21 cellular contexts compared by ENCODE assay signal in the genomic region with DNA sequence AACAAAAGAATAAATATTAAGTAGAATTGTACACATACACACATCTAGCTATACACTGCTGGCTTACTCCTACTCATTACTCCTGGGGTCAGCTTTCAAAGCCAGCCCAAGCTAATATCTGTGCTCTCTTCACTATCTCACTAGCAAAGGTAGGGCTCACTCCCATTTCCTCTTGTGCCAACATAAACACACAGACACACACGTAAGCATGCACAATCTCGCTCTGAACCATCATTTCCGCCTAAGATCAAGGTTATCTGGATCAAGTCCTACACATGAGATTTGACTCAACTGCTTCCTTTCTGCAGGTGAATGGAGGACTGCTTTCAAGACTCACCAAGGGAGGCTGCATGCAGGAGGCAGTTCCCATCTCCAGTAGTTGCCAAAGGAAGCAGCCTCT. TPM values are rescaled to one million over a fixed set of nuclear protein-coding genes. Genes with fewer than 3 reads are reported as not detected.
A peak's percentile ranks its signal among the peaks of the same experiment; 100 is the strongest.
DNase-seq lines count a peak whose midpoint lies in the region; ATAC-seq, FAIRE-seq and TF ChIP-seq lines count a peak whose summit lies in the region.
"Had no signal": no experiment of that assay in that cellular context is flagged by ENCODE, and none has a peak within 500 bp of the region (broad histone marks: within the 10 kb centered on the region; RNA-seq: fewer than 3 reads in every experiment).

No MANE protein-coding gene starts in this region.

- DNase-seq in activated naive CD4-positive, alpha-beta T cell treated with anti-CD3 and anti-CD28 coated beads for 36 hours = peak; percentile 12
- no peak for DNase-seq in activated naive CD4-positive, alpha-beta T cell treated with anti-CD3 and anti-CD28 coated beads, Interleukin-2, amount 50 U/mL, for 16 hours
- DNase-seq in NCI-H226 = peak; percentile 11
- DNase-seq in bronchial epithelial cell (ENCODE audit: low read depth) = peak; percentile 70
- no peak for DNase-seq in nephron progenitor cell
- no peak for DNase-seq in dorsolateral prefrontal cortex
- no peak for DNase-seq in amygdala (lab: John Stamatoyannopoulos, UW)
- DNase-seq: Caco-2, DMS153, EL, NCI-H1436, NCI-H2029, NCI-H2171, NCI-H82, PC-3 had no signal

- no peak for FAIRE-seq in bronchial epithelial cell (lab: Jason Lieb, UNC)
- FAIRE-seq: A549, H1, K562 had no signal

- intact Hi-C loops in activated naive CD4-positive, alpha-beta T cell treated with anti-CD3 and anti-CD28 coated beads for 36 hours (cut with micrococcal nuclease) = no loop called here
- intact Hi-C loops in dorsolateral prefrontal cortex (cut with DNase I) = loop anchor here (10.0 kb wide), 1 partner anchor 219 kb away; no protein-coding TSS in a partner anchor

- H3K27ac ChIP-seq in dorsolateral prefrontal cortex = peak overlapping the region in 12 of 59 donors; percentile 0 to 84 (median 16)
- H3K27ac ChIP-seq: A549, C4-2B, RWPE1 had no signal

- H3K27ac Mint-ChIP-seq in activated naive CD4-positive, alpha-beta T cell treated with anti-CD3 and anti-CD28 coated beads for 36 hours = no peak overlapping the region
- peak overlapping the region; percentile 77 for H3K27ac Mint-ChIP-seq in nephron progenitor cell

- CTCF ChIA-PET in activated naive CD4-positive, alpha-beta T cell treated with anti-CD3 and anti-CD28 coated beads for 36 hours (lab: Charles Lee) = interaction anchor here (1.0 to 1.3 kb wide), 3 partner anchors 45 to 221 kb away, joined by 3 to 6 read pairs (median 3); a partner anchor contains a TSS

- H3K4me3 Mint-ChIP-seq in activated naive CD4-positive, alpha-beta T cell treated with anti-CD3 and anti-CD28 coated beads for 36 hours = no peak overlapping the region
- no peak overlapping the region for H3K4me3 Mint-ChIP-seq in nephron progenitor cell

- ATAC-seq in HG03108 (IDR thresholded peaks at IDR 0.05; ENCODE audit: unreplicated experiment) = no peak
- ATAC-seq: A549, K562, PC-3 had no signal

- H3K36me3 ChIP-seq in bronchial epithelial cell (ENCODE audit: control insufficient read depth, insufficient read depth, low read length) = peaks cover 15% of the 10 kb centered on the region

- H3K27me3 ChIP-seq in bronchial epithelial cell (ENCODE audit: control insufficient read depth, insufficient read depth, low read length) (no peaks in the 10 kb centered on the region), dorsolateral prefrontal cortex (no peaks in the 10 kb centered on the region)

- H3K9me3 Mint-ChIP-seq in activated naive CD4-positive, alpha-beta T cell treated with anti-CD3 and anti-CD28 coated beads for 36 hours = no peaks in the 10 kb centered on the region
- H3K9me3 Mint-ChIP-seq in nephron progenitor cell = peaks cover 4% of the 10 kb centered on the region

- H3K36me3 Mint-ChIP-seq in activated naive CD4-positive, alpha-beta T cell treated with anti-CD3 and anti-CD28 coated beads for 36 hours (ENCODE audit: low read depth) = peaks cover 25% of the 10 kb centered on the region
- H3K36me3 Mint-ChIP-seq in nephron progenitor cell (ENCODE audit: low read depth) = peaks cover 53% of the 10 kb centered on the region

- no peak for TF ChIP-seq CTCF in bronchial epithelial cell (IDR thresholded peaks at IDR 0.05; ENCODE audit: insufficient read depth, low read length, severe bottlenecking)
- TF ChIP-seq CTCF in nephron progenitor cell (IDR thresholded peaks at IDR 0.05) = no peak
- no peak for TF ChIP-seq CTCF in dorsolateral prefrontal cortex (IDR thresholded peaks at IDR 0.05 in 54 of 56, conservative IDR thresholded peaks at IDR 0.05 in 2 of 56; ENCODE audit: low read depth in 1 of 56, partially characterized antibody in 56 of 56)

- no peaks in the 10 kb centered on the region for H3K27me3 Mint-ChIP-seq in activated naive CD4-positive, alpha-beta T cell treated with anti-CD3 and anti-CD28 coated beads for 36 hours (ENCODE audit: low read depth)
- no peaks in the 10 kb centered on the region for H3K27me3 Mint-ChIP-seq in nephron progenitor cell (ENCODE audit: low read depth, poor library complexity)

- H3K4me1 Mint-ChIP-seq in activated naive CD4-positive, alpha-beta T cell treated with anti-CD3 and anti-CD28 coated beads for 36 hours (ENCODE audit: low read depth) = peaks cover 12% of the 10 kb centered on the region
- no peaks in the 10 kb centered on the region for H3K4me1 Mint-ChIP-seq in nephron progenitor cell

- H3K4me3 ChIP-seq in bronchial epithelial cell (ENCODE audit: low read depth, low read length) (no peak overlapping the region), dorsolateral prefrontal cortex (no peak overlapping the region)
- H3K4me3 ChIP-seq: A549, K562 had no signal

RNA-seq across cellular contexts. Expression of a gene that starts 28.8 kb away (rescaled TPM):
- under 1 TPM; 0.69 to 0.72 TPM for total RNA-seq in activated naive CD4-positive, alpha-beta T cell treated with anti-CD3 and anti-CD28 coated beads for 36 hours
- total RNA-seq in bronchial epithelial cell = 1.1 and 2.0 TPM in 2 replicates
- 10 to 100 TPM in 106 of 120 experiments, 1 to 10 TPM in 14; 5.4 to 32.3 (median 13.3) TPM for total RNA-seq in dorsolateral prefrontal cortex

RNA-seq across cellular contexts. Expression of a gene that starts 37.8 kb away (rescaled TPM):
- total RNA-seq in activated naive CD4-positive, alpha-beta T cell treated with anti-CD3 and anti-CD28 coated beads for 36 hours = 10 to 100 TPM; 47.3 to 48.5 TPM
- 7.4 and 10.4 TPM in 2 replicates for total RNA-seq in bronchial epithelial cell
- total RNA-seq in dorsolateral prefrontal cortex = 10 to 100 TPM; 17.5 to 36.2 (median 25.7) TPM

RNA-seq across cellular contexts. Expression of a gene that starts 45.1 kb away (rescaled TPM):
- 10 to 100 TPM; 10.9 to 11.0 TPM for total RNA-seq in activated naive CD4-positive, alpha-beta T cell treated with anti-CD3 and anti-CD28 coated beads for 36 hours
- 15.3 and 19.2 TPM in 2 replicates for total RNA-seq in bronchial epithelial cell
- total RNA-seq in dorsolateral prefrontal cortex = 100 to 1,000 TPM in 4 of 120 experiments, 10 to 100 TPM in 116; 28.4 to 126 (median 52.8) TPM

RNA-seq across cellular contexts. Expression of a gene that starts 47.8 kb away (rescaled TPM):
- 1 to 10 TPM; 8.2 to 8.6 TPM for total RNA-seq in activated naive CD4-positive, alpha-beta T cell treated with anti-CD3 and anti-CD28 coated beads for 36 hours
- total RNA-seq in bronchial epithelial cell (0.26 and 1.1 TPM in 2 replicates), dorsolateral prefrontal cortex (100 to 1,000 TPM in 113 of 120 experiments, 10 to 100 TPM in 7; 78.3 to 287 (median 196) TPM)
- total RNA-seq: PC-3 had no signal

Comparison
In these comparisons a context has a peak if more than half of its experiments do, and no peak if none do; other contexts are left out.
1. DNase-seq: peak in activated naive CD4-positive, alpha-beta T cell treated with anti-CD3 and anti-CD28 coated beads for 36 hours (single experiment), NCI-H226 (single experiment) and bronchial epithelial cell (single experiment); none in activated naive CD4-positive, alpha-beta T cell treated with anti-CD3 and anti-CD28 coated beads, Interleukin-2, amount 50 U/mL, for 16 hours (single experiment), nephron progenitor cell (single experiment), dorsolateral prefrontal cortex (0 of 10) and amygdala (0 of 56).